Comparison of ENCODE assay signal across 16 cellular contexts in genomic region chr16:19528666-19529065, GRCh38. TPM values are rescaled to one million over a fixed set of nuclear protein-coding genes. Genes with fewer than 3 reads are reported as not detected.
DNase-seq lines count a peak whose midpoint lies in the region; ATAC-seq, FAIRE-seq and TF ChIP-seq lines count a peak whose summit lies in the region.
"Had no signal": no experiment of that assay in that cellular context is flagged by ENCODE, and none has a peak within 500 bp of the region (broad histone marks: within the 10 kb centered on the region; RNA-seq: fewer than 3 reads in every experiment).

No MANE protein-coding gene starts in this region.

- H2BK15ac ChIP-seq in H1 (ENCODE audit: low read length) = no peak overlapping the region

- H3K23me2 ChIP-seq in H1 (ENCODE audit: low read depth, low read length) = peaks cover 5% of the 10 kb centered on the region

- no TSS peak for BruUV-seq in HCT116 (replicated peaks; lab: Mats Ljungman, UMichigan)
- BruUV-seq in K562 (replicated peaks; lab: Mats Ljungman, UMichigan) = no TSS peak

- TF ChIP-seq CTCF in HCT116 (IDR thresholded peaks at IDR 0.05 in 2 of 3, conservative IDR thresholded peaks at IDR 0.05 in 1 of 3; ENCODE audit: borderline replicate concordance in 1 of 3, insufficient read depth in 1 of 3, low read depth in 2 of 3, low read length in 2 of 3) = no peak
- no peak for TF ChIP-seq CTCF in K562 (IDR thresholded peaks at IDR 0.05 in 2 of 3, conservative IDR thresholded peaks at IDR 0.05 in 1 of 3; ENCODE audit: insufficient read depth in 2 of 3, low read depth in 1 of 3, low read length in 3 of 3)
- no peak for TF ChIP-seq CTCF in H1 (IDR thresholded peaks at IDR 0.05; ENCODE audit: control extremely low read depth in 1 of 3, insufficient read depth in 1 of 3, low read depth in 1 of 3, low read length in 3 of 3)
- no peak for TF ChIP-seq CTCF in coronary artery (IDR thresholded peaks at IDR 0.05)

- WGBS in K562 (ENCODE audit: insufficient coverage, low coverage, missing lambda C conversion rate) = 96% methylated on average over 3 of the region's 3 CpGs
- 95% methylated on average over 3 of the region's 3 CpGs; no CpG with 5 or more reads in 1 of the 2 experiments for WGBS in H1 (ENCODE audit: extremely low coverage in 1 of 2, insufficient coverage in 1 of 2, insufficient read length in 1 of 2, insufficient replicate concordance in 2 of 2, low coverage in 1 of 2, low lambda C conversion rate in 2 of 2, missing lambda C conversion rate in 1 of 2), 2 experiments

- peaks cover 5% of the 10 kb centered on the region; the same call in 1 of the 2 replicates for H3K79me1 ChIP-seq in H1 (ENCODE audit: low read depth, low read length)

- TF ChIP-seq RAD21 in HCT116 (IDR thresholded peaks at IDR 0.05; ENCODE audit: low read depth) (no peak), K562 (CRISPR knock-in tag; conservative IDR thresholded peaks at IDR 0.05 in 1 of 2, IDR thresholded peaks at IDR 0.05 in 1 of 2) (no peak), H1 (IDR thresholded peaks at IDR 0.05 in 1 of 2, conservative IDR thresholded peaks at IDR 0.05 in 1 of 2; ENCODE audit: low read depth in 2 of 2, low read length in 2 of 2) (no peak)

- no peaks in the 10 kb centered on the region for H3K9me3 ChIP-seq in HCT116 (ENCODE audit: control insufficient read depth in 1 of 2, insufficient read depth in 1 of 2, low read depth in 1 of 2, low read length in 2 of 2)
- H3K9me3 ChIP-seq in K562 (replicated peaks; ENCODE audit: control insufficient read depth, insufficient read depth, low read depth, low read length) = no peaks in the 10 kb centered on the region
- H3K9me3 ChIP-seq in H1 (ENCODE audit: insufficient read depth in 2 of 2, low read depth in 1 of 2, low read length in 1 of 2) = no peaks in the 10 kb centered on the region
- H3K9me3 ChIP-seq: BLaER1, Caco-2 had no signal

- H2BK5ac ChIP-seq in H1 (ENCODE audit: low read depth, low read length) = no peak overlapping the region

- H2BK20ac ChIP-seq in H1 (ENCODE audit: low read length) = no peak overlapping the region

- H3K23ac ChIP-seq in H1 (ENCODE audit: insufficient read length) = no peak overlapping the region

- no peak overlapping the region for H3K9ac ChIP-seq in HCT116 (ENCODE audit: low read length)
- H3K9ac ChIP-seq in K562 (ENCODE audit: insufficient read depth in 1 of 2, low read depth in 2 of 2, low read length in 2 of 2) = no peak overlapping the region
- no peak overlapping the region for H3K9ac ChIP-seq in H1 (replicated peaks in 1 of 4; ENCODE audit: extremely low read depth in 1 of 4, low read depth in 3 of 4, low read length in 3 of 4)
- H3K9ac ChIP-seq: BLaER1 had no signal

- H3K9me2 ChIP-seq in HCT116 (ENCODE audit: insufficient read depth) = no peaks in the 10 kb centered on the region

- TF ChIP-seq EP300 in K562 (IDR thresholded peaks at IDR 0.05; ENCODE audit: low read length) (no peak), H1 (IDR thresholded peaks at IDR 0.05; ENCODE audit: borderline replicate concordance in 1 of 2, low read depth in 2 of 2, low read length in 2 of 2) (no peak)

- H4K91ac ChIP-seq in H1 (replicated peaks; ENCODE audit: insufficient read length, low read length) = no peak overlapping the region

- H2BK12ac ChIP-seq in H1 (ENCODE audit: low read depth, low read length) = no peak overlapping the region

- H4K20me1 ChIP-seq in HCT116 (ENCODE audit: insufficient read depth) = no peaks in the 10 kb centered on the region
- no peaks in the 10 kb centered on the region for H4K20me1 ChIP-seq in K562 (replicated peaks; ENCODE audit: control insufficient read depth, insufficient read depth, low read length)
- H4K20me1 ChIP-seq in H1 (replicated peaks in 1 of 2; ENCODE audit: control insufficient read depth in 1 of 2, insufficient read depth in 2 of 2, low read length in 2 of 2) = no peaks in the 10 kb centered on the region
- H4K20me1 ChIP-seq: BLaER1 had no signal

- no peak overlapping the region for H4K8ac ChIP-seq in H1 (ENCODE audit: extremely low read depth, insufficient read depth, low read length)

- H2AK5ac ChIP-seq in H1 (ENCODE audit: low read depth, low read length) = no peak overlapping the region

- POLR2A ChIA-PET in HCT116 (lab: Charles Lee) (no interaction called here), K562 (lab: Yijun Ruan, JAX) (interaction anchor here (1.1 to 1.4 kb wide), 2 partner anchors 24 to 35 kb away, joined by 3 read pairs; no protein-coding TSS in a partner anchor), H1 (lab: Charles Lee; ENCODE audit: partially characterized antibody) (interaction anchor here (1.7 kb wide), 1 partner anchor 26 kb away, joined by 5 read pairs; the partner anchor contains the start of gene VPS35L)

- H3K4me2 ChIP-seq in HCT116 (ENCODE audit: low read length) (no peak overlapping the region), K562 (ENCODE audit: insufficient read depth, low read length) (no peak overlapping the region), H1 (ENCODE audit: insufficient read depth in 1 of 2, low read depth in 2 of 2, low read length in 2 of 2) (no peak overlapping the region)
- H3K4me2 ChIP-seq: BLaER1 had no signal

- no peak overlapping the region for H3K18ac ChIP-seq in H1 (ENCODE audit: extremely low read depth, low read length)

- RAD21 ChIA-PET in HCT116 (lab: Charles Lee; ENCODE audit: low non-redundant PET in 1 of 2, low total read pairs in 2 of 2, uncharacterized antibody in 2 of 2, unreplicated experiment in 2 of 2) = no interaction called here

- H3K4me1 ChIP-seq in HCT116 (ENCODE audit: control insufficient read depth in 1 of 2, insufficient read depth in 2 of 2, low read length in 2 of 2) (peaks cover 0 to 12% of the 10 kb centered on the region in 2 experiments; a peak in 3 of 4 replicates), K562 (replicated peaks in 1 of 2; ENCODE audit: control insufficient read depth in 2 of 2, insufficient read depth in 2 of 2, low read length in 2 of 2) (peaks cover 9 to 11% of the 10 kb centered on the region in 2 experiments; a peak in 3 of 5 replicates), H1 (replicated peaks in 1 of 4; ENCODE audit: control insufficient read depth in 3 of 4, insufficient read depth in 4 of 4, low read length in 3 of 4) (peaks cover 0 to 6% (median 2%) of the 10 kb centered on the region in 4 experiments; a peak in 3 of 7 replicates)

- no peak overlapping the region for H2BK120ac ChIP-seq in H1 (replicated peaks; ENCODE audit: low read depth, low read length)

- no peak overlapping the region for H2AFZ ChIP-seq in HCT116 (ENCODE audit: low read depth, low read length, poor library complexity, severe bottlenecking)
- no peak overlapping the region for H2AFZ ChIP-seq in K562 (ENCODE audit: low read depth, low read length)
- no peak overlapping the region for H2AFZ ChIP-seq in H1 (ENCODE audit: low read length)

- no peak overlapping the region for H4K5ac ChIP-seq in H1 (ENCODE audit: insufficient read length, low read depth, low read length)

- in situ Hi-C loops in K562 (cut with MboI) = no loop called here

- CTCF ChIA-PET in HCT116 (lab: Charles Lee) = interaction anchor here (1.9 kb wide), 1 partner anchor 55 kb away, joined by 8 read pairs; no protein-coding TSS in a partner anchor
- CTCF ChIA-PET in K562 (lab: Yijun Ruan, JAX; ENCODE audit: low intra/inter-chr PET ratio) = no interaction called here
- CTCF ChIA-PET in H1 (lab: Charles Lee; ENCODE audit: partially characterized antibody) = no interaction called here

- H3K79me2 ChIP-seq in HCT116 (ENCODE audit: insufficient read depth, low read length) (peaks cover 37% of the 10 kb centered on the region), K562 (ENCODE audit: control insufficient read depth, insufficient read depth, low read length) (peaks cover 32% of the 10 kb centered on the region), H1 (ENCODE audit: control insufficient read depth in 1 of 2, insufficient read depth in 2 of 2, low read length in 2 of 2) (peaks cover 0 to 27% of the 10 kb centered on the region in 2 experiments; a peak in 3 of 4 replicates)

- H3K9me1 ChIP-seq in K562 (ENCODE audit: control insufficient read depth, insufficient read depth, low read length) = no peaks in the 10 kb centered on the region

- H3K27me3 ChIP-seq in HCT116 (ENCODE audit: insufficient read depth, low read length) = no peaks in the 10 kb centered on the region
- H3K27me3 ChIP-seq in K562 (ENCODE audit: control insufficient read depth in 2 of 2, insufficient read depth in 2 of 2, low read length in 2 of 2) = no peaks in the 10 kb centered on the region
- H3K27me3 ChIP-seq in H1 (replicated peaks in 1 of 4; ENCODE audit: control insufficient read depth in 3 of 4, extremely low read depth in 1 of 4, insufficient read depth in 3 of 4, low read length in 3 of 4) = no peaks in the 10 kb centered on the region
- H3K27me3 ChIP-seq: BLaER1 had no signal

- DNase-seq in HCT116 (ENCODE audit: low read depth, low spot score) = no peak
- no peak for DNase-seq in K562 (ENCODE audit: extremely low read depth in 1 of 4, low spot score in 3 of 4)
- DNase-seq in H1 (ENCODE audit: low read depth in 1 of 2, low spot score in 2 of 2) = no peak
- DNase-seq in substantia nigra (lab: John Stamatoyannopoulos, UW) = peak in 1 of 49 donors; percentile 11
- DNase-seq in coronary artery (ENCODE audit: low spot score) = no peak
- DNase-seq in NCI-H446 (lab: John Stamatoyannopoulos, UW) = no peak
- DNase-seq in NOMO-1 treated with DMSO at 0.1 percent for 48 hours (lab: John Stamatoyannopoulos, UW; ENCODE audit: unreplicated experiment) = no peak
- DNase-seq: 8988T; AML-193; Caco-2; CD8-positive, alpha-beta memory T cell; DMS53; GF-D8; HCEC 1CT had no signal

- H3K56ac ChIP-seq in H1 (replicated peaks; ENCODE audit: insufficient read length, low read depth, low read length) = no peak overlapping the region

- intact Hi-C loops in HCT116 (cut with micrococcal nuclease) (no loop called here), K562 (cut with micrococcal nuclease) (loop anchor here (10.0 kb wide), 1 partner anchor 134 kb away; no protein-coding TSS in a partner anchor)

- H3K27ac ChIP-seq in HCT116 (ENCODE audit: low read depth, low read length) (no peak overlapping the region), K562 (ENCODE audit: extremely low read depth, low read depth, low read length) (no peak overlapping the region), H1 (ENCODE audit: low read depth, low read length) (no peak overlapping the region), substantia nigra (ENCODE audit: low read depth, low read length, poor library complexity, severe bottlenecking) (peak overlapping the region; percentile 78), coronary artery (no peak overlapping the region)
- H3K27ac ChIP-seq: BLaER1 had no signal

- FAIRE-seq in K562 (lab: Jason Lieb, UNC) (no peak), H1 (lab: Jason Lieb, UNC) (no peak)
- FAIRE-seq: GM19239 had no signal

- H3K36me3 ChIP-seq in HCT116 (ENCODE audit: control insufficient read depth in 1 of 2, insufficient read depth in 2 of 2, low read length in 2 of 2) = peaks cover 11 to 24% of the 10 kb centered on the region in 2 experiments
- H3K36me3 ChIP-seq in K562 (ENCODE audit: control insufficient read depth, insufficient read depth, low read length) = peaks cover 52% of the 10 kb centered on the region
- H3K36me3 ChIP-seq in H1 (ENCODE audit: control insufficient read depth in 2 of 4, insufficient read depth in 4 of 4, low read length in 3 of 4) = peaks cover 0 to 23% (median 11%) of the 10 kb centered on the region in 4 experiments; a peak in 4 of 8 replicates

- ATAC-seq in HCT116 (no peak), K562 (no peak)

- H3K4me3 ChIP-seq in HCT116 (replicated peaks in 1 of 2; ENCODE audit: low read depth in 1 of 2, low read length in 2 of 2) (no peak overlapping the region), K562 (no peak overlapping the region), H1 (ENCODE audit: extremely low read depth in 1 of 4, insufficient read depth in 2 of 4, low read depth in 3 of 4, low read length in 4 of 4) (no peak overlapping the region), coronary artery (no peak overlapping the region)
- H3K4me3 ChIP-seq: BLaER1 had no signal

- TF ChIP-seq POLR2A in HCT116 (IDR thresholded peaks at IDR 0.05; ENCODE audit: borderline replicate concordance, extremely low read depth, insufficient read depth, insufficient read length) (no peak), K562 (conservative IDR thresholded peaks at IDR 0.05) (no peak), H1 (IDR thresholded peaks at IDR 0.05; ENCODE audit: control extremely low read depth in 1 of 2, low read depth in 2 of 2, low read length in 2 of 2) (no peak)

- no peak overlapping the region for H3K4ac ChIP-seq in H1 (replicated peaks; ENCODE audit: insufficient read length, low read depth, low read length)

- H3K14ac ChIP-seq in H1 (ENCODE audit: insufficient read length) = no peak overlapping the region

RNA-seq across cellular contexts. Expression of gene CCP110, which starts 4.9 kb away (rescaled TPM):
- total RNA-seq in HCT116 (2021; ENCODE audit: unreplicated experiment) = 21.4 TPM
- polyA plus RNA-seq in HCT116 (2012) = 5.1 and 7.4 TPM in 2 replicates
- total RNA-seq in K562 (2011; cell fraction: chromatin; rRNA removed; ENCODE audit: low replicate concordance) = 14.0 and 52.4 TPM in 2 replicates
- total RNA-seq in K562 (2011; cell fraction: nucleolus; rRNA removed) = 7.0 and 8.6 TPM in 2 replicates
- total RNA-seq in K562 (2011; cell fraction: nucleoplasm; rRNA removed) = 25.3 and 45.2 TPM in 2 replicates
- 10.1 and 10.3 TPM in 2 replicates for total RNA-seq in K562 (2014; rRNA removed)
- 14.3 and 15.4 TPM in 2 replicates for total RNA-seq in K562 (2014; rRNA removed; fragmentation: Illumina TruSeq; extraction: Trizol)
- 11.9 and 14.1 TPM in 2 replicates for total RNA-seq in K562 (2015; rRNA removed; fragmentation: Illumina TruSeq; extraction: Trizol)
- total RNA-seq in K562 (2021) = 12.1 and 12.3 TPM in 2 replicates
- 12.1 and 14.8 TPM in 2 replicates for polyA plus RNA-seq in K562 (2011; rRNA removed)
- polyA plus RNA-seq in K562 (2011; cell fraction: cytosol; rRNA removed) = 1.7 and 4.9 TPM in 2 replicates
- 10.1 and 11.1 TPM in 2 replicates for polyA plus RNA-seq in K562 (2011; cell fraction: nucleus; rRNA removed)
- 9.6 and 11.8 TPM in 2 replicates for polyA plus RNA-seq in K562 (2012)
- polyA plus RNA-seq in K562 (2014; fragmentation: Illumina TruSeq; extraction: Trizol) = 12.7 and 16.1 TPM in 2 replicates
- 1 to 10 TPM; 3.5 to 4.4 TPM for polyA plus RNA-seq in K562 (2014; fragmentation: Nextera tagmentation; extraction: Ambion mirVana)
- polyA plus RNA-seq in K562 (2014; rRNA removed) = 9.3 and 9.5 TPM in 2 replicates
- 13.5 and 18.5 TPM in 2 replicates for polyA minus RNA-seq in K562 (2011; rRNA and poly(A)+ RNA removed)
- polyA minus RNA-seq in K562 (2011; cell fraction: cytosol; rRNA and poly(A)+ RNA removed) = 7.8 and 8.6 TPM in 2 replicates
- 10.4 and 17.3 TPM in 2 replicates for polyA minus RNA-seq in K562 (2011; cell fraction: nucleus; rRNA and poly(A)+ RNA removed)
- 16.1 and 19.8 TPM in 2 replicates for total RNA-seq in H1 (2021; fragmentation: NEBNext Ultra II Directional; extraction: Animal tissue kit (Norgen Biotek cat#: 25700))
- polyA plus RNA-seq in H1 (2011; rRNA removed) = 2.6 and 3.2 TPM in 2 replicates
- polyA plus RNA-seq in H1 (2011; cell fraction: cytosol; rRNA removed) = 5.2 TPM
- 2.5 TPM for polyA plus RNA-seq in H1 (2011; cell fraction: nucleus; rRNA removed)
- polyA plus RNA-seq in H1 (2012, experiment 1 of 2) = 5.0 to 12.4 TPM (median 6.9 TPM) in 4 replicates
- 0.79 TPM for polyA plus RNA-seq in H1 (2012, experiment 2 of 2)
- 9.1 TPM for polyA plus RNA-seq in H1 (2013, experiment 1 of 2)
- 8.2 TPM for polyA plus RNA-seq in H1 (2013, experiment 2 of 2)
- 6.7 and 7.6 TPM in 2 replicates for polyA minus RNA-seq in H1 (2011; rRNA and poly(A)+ RNA removed)
- 7.5 TPM for polyA minus RNA-seq in H1 (2011; cell fraction: cytosol; rRNA and poly(A)+ RNA removed)
- polyA minus RNA-seq in H1 (2011; cell fraction: nucleus; rRNA and poly(A)+ RNA removed) = 14.7 TPM

RNA-seq across cellular contexts. Expression of gene GDE1, which starts 6.8 kb away (rescaled TPM):
- total RNA-seq in HCT116 (2021; ENCODE audit: unreplicated experiment) = 47.1 TPM
- 28.8 and 37.9 TPM in 2 replicates for polyA plus RNA-seq in HCT116 (2012)
- total RNA-seq in K562 (2011; cell fraction: chromatin; rRNA removed; ENCODE audit: low replicate concordance) = 21.1 and 36.6 TPM in 2 replicates
- total RNA-seq in K562 (2011; cell fraction: nucleolus; rRNA removed) = 20.9 and 25.5 TPM in 2 replicates
- 31.8 and 53.7 TPM in 2 replicates for total RNA-seq in K562 (2011; cell fraction: nucleoplasm; rRNA removed)
- total RNA-seq in K562 (2014; rRNA removed) = 22.3 and 25.5 TPM in 2 replicates
- total RNA-seq in K562 (2014; rRNA removed; fragmentation: Illumina TruSeq; extraction: Trizol) = 36.5 and 40.5 TPM in 2 replicates
- total RNA-seq in K562 (2015; rRNA removed; fragmentation: Illumina TruSeq; extraction: Trizol) = 18.2 and 20.8 TPM in 2 replicates
- total RNA-seq in K562 (2021) = 34.0 and 36.6 TPM in 2 replicates
- 27.6 and 33.5 TPM in 2 replicates for polyA plus RNA-seq in K562 (2011; rRNA removed)
- polyA plus RNA-seq in K562 (2011; cell fraction: cytosol; rRNA removed) = 20.2 and 25.3 TPM in 2 replicates
- 7.0 and 10.0 TPM in 2 replicates for polyA plus RNA-seq in K562 (2011; cell fraction: nucleus; rRNA removed)
- polyA plus RNA-seq in K562 (2012) = 31.1 and 35.2 TPM in 2 replicates
- polyA plus RNA-seq in K562 (2014; fragmentation: Illumina TruSeq; extraction: Trizol) = 32.5 and 35.5 TPM in 2 replicates
- 10 to 100 TPM; 18.8 to 21.7 TPM for polyA plus RNA-seq in K562 (2014; fragmentation: Nextera tagmentation; extraction: Ambion mirVana)
- 21.7 and 26.4 TPM in 2 replicates for polyA plus RNA-seq in K562 (2014; rRNA removed)
- 30.4 and 32.6 TPM in 2 replicates for polyA minus RNA-seq in K562 (2011; rRNA and poly(A)+ RNA removed)
- polyA minus RNA-seq in K562 (2011; cell fraction: cytosol; rRNA and poly(A)+ RNA removed) = 13.1 and 13.2 TPM in 2 replicates
- 6.9 and 16.7 TPM in 2 replicates for polyA minus RNA-seq in K562 (2011; cell fraction: nucleus; rRNA and poly(A)+ RNA removed)
- total RNA-seq in H1 (2021; fragmentation: NEBNext Ultra II Directional; extraction: Animal tissue kit (Norgen Biotek cat#: 25700)) = 65.8 and 70.8 TPM in 2 replicates
- 28.0 and 29.2 TPM in 2 replicates for polyA plus RNA-seq in H1 (2011; rRNA removed)
- 33.3 TPM for polyA plus RNA-seq in H1 (2011; cell fraction: cytosol; rRNA removed)
- 19.7 TPM for polyA plus RNA-seq in H1 (2011; cell fraction: nucleus; rRNA removed)
- polyA plus RNA-seq in H1 (2012, experiment 1 of 2) = 47.3 to 78.4 TPM (median 49.7 TPM) in 4 replicates
- polyA plus RNA-seq in H1 (2012, experiment 2 of 2) = 33.3 TPM
- 61.2 TPM for polyA plus RNA-seq in H1 (2013, experiment 1 of 2)
- 67.2 TPM for polyA plus RNA-seq in H1 (2013, experiment 2 of 2)
- polyA minus RNA-seq in H1 (2011; rRNA and poly(A)+ RNA removed) = 26.2 and 30.9 TPM in 2 replicates
- polyA minus RNA-seq in H1 (2011; cell fraction: cytosol; rRNA and poly(A)+ RNA removed) = 20.2 TPM
- polyA minus RNA-seq in H1 (2011; cell fraction: nucleus; rRNA and poly(A)+ RNA removed) = 26.3 TPM

RNA-seq across cellular contexts. Expression of gene VPS35L, which starts 26.8 kb away (rescaled TPM):
- 21.4 TPM for total RNA-seq in HCT116 (2021; ENCODE audit: unreplicated experiment)
- 12.6 and 16.0 TPM in 2 replicates for polyA plus RNA-seq in HCT116 (2012)
- 79.5 and 124 TPM in 2 replicates for total RNA-seq in K562 (2011; cell fraction: chromatin; rRNA removed; ENCODE audit: low replicate concordance)
- total RNA-seq in K562 (2011; cell fraction: nucleolus; rRNA removed) = 50.9 and 57.6 TPM in 2 replicates
- total RNA-seq in K562 (2011; cell fraction: nucleoplasm; rRNA removed) = 64.1 and 74.5 TPM in 2 replicates
- 9.0 and 10.2 TPM in 2 replicates for total RNA-seq in K562 (2014; rRNA removed)
- 18.2 and 20.1 TPM in 2 replicates for total RNA-seq in K562 (2014; rRNA removed; fragmentation: Illumina TruSeq; extraction: Trizol)
- 21.3 and 22.6 TPM in 2 replicates for total RNA-seq in K562 (2015; rRNA removed; fragmentation: Illumina TruSeq; extraction: Trizol)
- 25.8 and 28.3 TPM in 2 replicates for total RNA-seq in K562 (2021)
- polyA plus RNA-seq in K562 (2011; rRNA removed) = 15.6 and 16.9 TPM in 2 replicates
- 10.9 and 11.5 TPM in 2 replicates for polyA plus RNA-seq in K562 (2011; cell fraction: cytosol; rRNA removed)
- polyA plus RNA-seq in K562 (2011; cell fraction: nucleus; rRNA removed) = 18.3 and 20.0 TPM in 2 replicates
- 16.5 and 19.9 TPM in 2 replicates for polyA plus RNA-seq in K562 (2012)
- polyA plus RNA-seq in K562 (2014; fragmentation: Illumina TruSeq; extraction: Trizol) = 26.7 and 30.4 TPM in 2 replicates
- 10 to 100 TPM; 18.3 to 27.1 TPM for polyA plus RNA-seq in K562 (2014; fragmentation: Nextera tagmentation; extraction: Ambion mirVana)
- polyA plus RNA-seq in K562 (2014; rRNA removed) = 14.1 and 16.2 TPM in 2 replicates
- 40.8 and 46.6 TPM in 2 replicates for polyA minus RNA-seq in K562 (2011; rRNA and poly(A)+ RNA removed)
- 18.8 and 35.3 TPM in 2 replicates for polyA minus RNA-seq in K562 (2011; cell fraction: cytosol; rRNA and poly(A)+ RNA removed)
- polyA minus RNA-seq in K562 (2011; cell fraction: nucleus; rRNA and poly(A)+ RNA removed) = 30.4 and 44.1 TPM in 2 replicates
- total RNA-seq in H1 (2021; fragmentation: NEBNext Ultra II Directional; extraction: Animal tissue kit (Norgen Biotek cat#: 25700)) = 55.1 and 57.1 TPM in 2 replicates
- polyA plus RNA-seq in H1 (2011; rRNA removed) = 31.5 and 40.3 TPM in 2 replicates
- polyA plus RNA-seq in H1 (2011; cell fraction: cytosol; rRNA removed) = 36.8 TPM
- polyA plus RNA-seq in H1 (2011; cell fraction: nucleus; rRNA removed) = 101 TPM
- 38.1 to 46.4 TPM (median 40.5 TPM) in 4 replicates for polyA plus RNA-seq in H1 (2012, experiment 1 of 2)
- 12.7 TPM for polyA plus RNA-seq in H1 (2012, experiment 2 of 2)
- 34.0 TPM for polyA plus RNA-seq in H1 (2013, experiment 1 of 2)
- polyA plus RNA-seq in H1 (2013, experiment 2 of 2) = 33.8 TPM
- 128 and 144 TPM in 2 replicates for polyA minus RNA-seq in H1 (2011; rRNA and poly(A)+ RNA removed)
- polyA minus RNA-seq in H1 (2011; cell fraction: cytosol; rRNA and poly(A)+ RNA removed) = 59.0 TPM
- polyA minus RNA-seq in H1 (2011; cell fraction: nucleus; rRNA and poly(A)+ RNA removed) = 89.8 TPM
